In the genomic region with DNA sequence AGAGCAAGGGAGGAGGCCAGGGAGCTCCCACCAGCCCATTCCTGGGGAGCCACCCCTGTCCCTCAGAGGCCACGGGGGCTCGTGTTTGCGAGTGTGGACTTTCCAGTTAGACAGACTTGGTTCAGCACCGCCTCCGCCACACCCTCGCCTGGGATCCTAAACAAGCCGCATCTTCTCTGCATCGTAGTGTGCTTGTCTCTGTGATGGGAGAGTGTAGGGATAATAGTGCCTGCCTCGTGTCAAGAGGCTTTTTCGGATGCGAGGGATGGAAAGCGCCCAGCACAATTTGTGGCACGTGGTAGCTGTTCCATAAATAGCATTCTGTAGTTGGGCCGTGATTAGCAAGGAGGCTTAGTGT, we compare ENCODE assay signal across 10 cellular contexts. TPM values are rescaled to one million over a fixed set of nuclear protein-coding genes. Genes with fewer than 3 reads are reported as not detected.
DNase-seq lines count a peak whose midpoint lies in the region; ATAC-seq and TF ChIP-seq lines count a peak whose summit lies in the region.
"Had no signal": no experiment of that assay in that cellular context is flagged by ENCODE, and none has a peak within 500 bp of the region (broad histone marks: within the 10 kb centered on the region; RNA-seq: fewer than 3 reads in every experiment).

No MANE protein-coding gene starts in this region.

- peak overlapping the region; percentile 22 for H2BK12ac ChIP-seq in neuronal stem cell (ENCODE audit: low read length)

- peak overlapping the region; percentile 81 to 97 (median 84) for H3K27ac ChIP-seq in Peyer's patch
- no peak overlapping the region for H3K27ac ChIP-seq in neuronal stem cell (replicated peaks; ENCODE audit: low read length)
- H3K27ac ChIP-seq: KMS-11 had no signal

- ATAC-seq in GM19452 (IDR thresholded peaks at IDR 0.05; ENCODE audit: unreplicated experiment): no peak

- H4K8ac ChIP-seq in neuronal stem cell (ENCODE audit: low read depth, low read length): no peak overlapping the region

- H3K27me3 ChIP-seq in Peyer's patch: no peaks in the 10 kb centered on the region
- H3K27me3 ChIP-seq in neuronal stem cell (ENCODE audit: control insufficient read depth in 3 of 3, insufficient read depth in 3 of 3, low read depth in 1 of 3, low read length in 3 of 3): peaks cover 2 to 51% (median 42%) of the 10 kb centered on the region in 3 experiments

- H3K4me3 ChIP-seq in Peyer's patch (peak overlapping the region; percentile 82 to 97 (median 90)), neuronal stem cell (ENCODE audit: low read length in 2 of 2) (no peak overlapping the region)

- DNase-seq in Ammon's horn (ENCODE audit: low spot score) (peak; percentile 37), Peyer's patch (peak in 1 of 3 donors; percentile 58), globus pallidus (ENCODE audit: low spot score) (peak; percentile 20), neuronal stem cell (ENCODE audit: low spot score) (no peak), AG08396 (ENCODE audit: low spot score) (no peak), NCI-H146 (lab: John Stamatoyannopoulos, UW) (no peak), NCI-H2081 treated with DMSO at 0.1 percent for 48 hours (lab: John Stamatoyannopoulos, UW) (no peak)
- DNase-seq: DND-41 had no signal

- no CpG with 5 or more reads among the region's 14 CpGs for WGBS in neuronal stem cell (ENCODE audit: extremely low coverage in 2 of 2, insufficient read length in 2 of 2, insufficient replicate concordance in 1 of 2), 2 donors

- peak overlapping the region; percentile 98 for H2AFZ ChIP-seq in neuronal stem cell (ENCODE audit: low read length)

- no peak overlapping the region for H3K14ac ChIP-seq in neuronal stem cell (ENCODE audit: low read length)

- H2BK5ac ChIP-seq in neuronal stem cell (ENCODE audit: low read length): no peak overlapping the region

- H3K23ac ChIP-seq in neuronal stem cell (ENCODE audit: low read depth, low read length, poor library complexity): no peak overlapping the region

- no peak overlapping the region for H3K9ac ChIP-seq in neuronal stem cell (ENCODE audit: low read depth, low read length, poor library complexity)

- no peak overlapping the region for H2BK120ac ChIP-seq in neuronal stem cell (ENCODE audit: low read depth, low read length)

- H3K4ac ChIP-seq in neuronal stem cell (ENCODE audit: low read length): no peak overlapping the region

- H3K18ac ChIP-seq in neuronal stem cell (ENCODE audit: low read length): peak overlapping the region; percentile 64

- H3K36me3 ChIP-seq in Peyer's patch (no peaks in the 10 kb centered on the region), neuronal stem cell (replicated peaks in 1 of 2; ENCODE audit: control insufficient read depth in 2 of 2, insufficient read depth in 2 of 2, low read length in 2 of 2) (no peaks in the 10 kb centered on the region)

- H3K79me1 ChIP-seq in neuronal stem cell (ENCODE audit: low read depth, low read length): no peaks in the 10 kb centered on the region

- H4K91ac ChIP-seq in neuronal stem cell (ENCODE audit: low read depth, low read length, poor library complexity): no peak overlapping the region

- no peak for TF ChIP-seq CTCF in Peyer's patch (IDR thresholded peaks at IDR 0.05)

- no peak overlapping the region for H2AK5ac ChIP-seq in neuronal stem cell (ENCODE audit: low read depth, low read length)

- H3K4me1 ChIP-seq in Peyer's patch: peaks cover 0 to 17% (median 5%) of the 10 kb centered on the region in 4 donors
- peaks cover 0 to 4% of the 10 kb centered on the region in 2 donors for H3K4me1 ChIP-seq in neuronal stem cell (ENCODE audit: control insufficient read depth in 2 of 2, insufficient read depth in 1 of 2, low read depth in 1 of 2, low read length in 2 of 2)

- H3K9me3 ChIP-seq in Peyer's patch (no peaks in the 10 kb centered on the region), neuronal stem cell (replicated peaks in 1 of 2; ENCODE audit: control insufficient read depth in 2 of 2, insufficient read depth in 1 of 2, low read depth in 1 of 2, low read length in 2 of 2) (no peaks in the 10 kb centered on the region)

- no peak for TF ChIP-seq POLR2A in Peyer's patch (IDR thresholded peaks at IDR 0.05)

- peak overlapping the region; percentile 18 for H3K4me2 ChIP-seq in neuronal stem cell (ENCODE audit: insufficient read depth, low read length, poor library complexity, severe bottlenecking)
- H3K4me2 ChIP-seq: KMS-11 had no signal

- H2BK15ac ChIP-seq in neuronal stem cell (ENCODE audit: low read length): peak overlapping the region; percentile 2

RNA-seq across cellular contexts. Expression of a gene that starts 1.3 kb away (rescaled TPM):
- 10 to 100 TPM; 30.5 to 78.3 (median 54.0) TPM for total RNA-seq in Peyer's patch
- 2.1 TPM for polyA plus RNA-seq in neuronal stem cell (2013, experiment 1 of 2)
- polyA plus RNA-seq in neuronal stem cell (2013, experiment 2 of 2): 1.6 TPM

Comparison
In these comparisons a context has a peak if more than half of its experiments do, and no peak if none do; other contexts are left out.
1. DNase-seq: peak in Ammon's horn (single experiment) and globus pallidus (single experiment); none in neuronal stem cell (single experiment), AG08396 (single experiment), NCI-H146 (single experiment) and NCI-H2081 treated with DMSO at 0.1 percent for 48 hours (single experiment).
2. H3K4me3 ChIP-seq: peak in Peyer's patch (4 of 4); none in neuronal stem cell (0 of 2).